Comparison of ENCODE assay signal across 11 cellular contexts in the genomic region with DNA sequence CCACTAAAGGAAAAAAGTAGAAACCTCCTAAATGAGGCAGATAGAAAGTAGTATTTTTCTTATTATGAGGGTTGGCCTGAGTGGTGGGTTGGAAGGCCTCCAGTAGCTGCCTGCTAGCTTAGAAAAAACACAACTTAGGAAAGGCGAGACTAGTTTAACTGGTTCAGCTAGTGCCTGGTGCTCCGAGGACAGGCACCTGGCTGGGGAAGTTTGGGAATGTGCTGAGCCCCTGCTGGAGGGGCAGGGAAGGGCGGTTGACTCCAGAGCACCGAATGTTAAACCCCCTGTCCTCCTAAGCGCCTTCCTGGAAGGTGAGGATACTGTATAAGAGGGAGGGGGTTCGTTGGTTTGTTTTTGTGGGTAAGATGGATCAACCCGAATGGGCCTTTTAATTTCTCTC. TPM values are rescaled to one million over a fixed set of nuclear protein-coding genes. Genes with fewer than 3 reads are reported as not detected.
DNase-seq lines count a peak whose midpoint lies in the region; ATAC-seq, FAIRE-seq and TF ChIP-seq lines count a peak whose summit lies in the region.
"Had no signal": no experiment of that assay in that cellular context is flagged by ENCODE, and none has a peak within 500 bp of the region (broad histone marks: within the 10 kb centered on the region; RNA-seq: fewer than 3 reads in every experiment).

No MANE protein-coding gene starts in this region.

- H3K9me3 ChIP-seq in AG04450 (ENCODE audit: control insufficient read depth, insufficient read depth, low read length) (no peaks in the 10 kb centered on the region), astrocyte (ENCODE audit: insufficient read depth, low read depth, low read length) (no peaks in the 10 kb centered on the region), left lung (no peaks in the 10 kb centered on the region)

- H3K36me3 ChIP-seq in astrocyte (ENCODE audit: insufficient read depth, low read length) (peaks cover 2% of the 10 kb centered on the region), left lung (peaks cover 0 to 4% of the 10 kb centered on the region in 2 donors)

- H3K4me1 Mint-ChIP-seq in astrocyte (ENCODE audit: low read depth, unreplicated experiment) = peaks cover 8% of the 10 kb centered on the region

- ATAC-seq in left lung = peak; percentile 75
- ATAC-seq in HG02884 (IDR thresholded peaks at IDR 0.05; ENCODE audit: unreplicated experiment) = no peak

- in situ Hi-C loops in GM13976 (cut with MboI; ENCODE audit: low sequenced_read_pairs, unreplicated experiment) = no loop called here

- no peak overlapping the region for H3K4me2 ChIP-seq in astrocyte (ENCODE audit: low read length)

- FAIRE-seq in astrocyte (lab: Jason Lieb, UNC) = no peak
- FAIRE-seq: endometrium, GM18507 had no signal

- CTCF ChIA-PET in AG04450 (lab: Charles Lee) = interaction anchor here (1.0 to 1.6 kb wide), 2 partner anchors 8 kb away, joined by 3 read pairs; no protein-coding TSS in a partner anchor

- no peaks in the 10 kb centered on the region for H3K27me3 ChIP-seq in AG04450 (ENCODE audit: control insufficient read depth, insufficient read depth, low read length)
- no peaks in the 10 kb centered on the region for H3K27me3 ChIP-seq in astrocyte (ENCODE audit: insufficient read depth, low read length)
- H3K27me3 ChIP-seq in left lung = no peaks in the 10 kb centered on the region

- no peak overlapping the region for H3K9ac ChIP-seq in astrocyte (ENCODE audit: low read length)

- peaks cover 12% of the 10 kb centered on the region for H3K79me2 ChIP-seq in astrocyte (ENCODE audit: insufficient read depth, low read length)

- no peak overlapping the region for H3K27ac Mint-ChIP-seq in astrocyte (ENCODE audit: unreplicated experiment)

- no peak overlapping the region for H2AFZ ChIP-seq in astrocyte (ENCODE audit: low read depth, low read length)

- H3K27me3 Mint-ChIP-seq in astrocyte (ENCODE audit: low read depth, unreplicated experiment) = no peaks in the 10 kb centered on the region

- no peak overlapping the region for H3K4me3 ChIP-seq in AG04450 (ENCODE audit: low read depth, low read length)
- H3K4me3 ChIP-seq in GM12864 (ENCODE audit: low read depth, low read length) = no peak overlapping the region
- no peak overlapping the region for H3K4me3 ChIP-seq in astrocyte (ENCODE audit: insufficient read depth, low read depth, low read length)
- no peak overlapping the region for H3K4me3 ChIP-seq in left lung
- H3K4me3 ChIP-seq: SK-N-MC had no signal

- intact Hi-C loops in left lung (cut with DNase I) = no loop called here

- POLR2A ChIA-PET in AG04450 (lab: Yijun Ruan, JAX) = interaction anchor here (1.3 kb wide), 1 partner anchor 9 kb away, joined by 3 read pairs; no protein-coding TSS in a partner anchor

- peaks cover 7% of the 10 kb centered on the region for H3K4me1 ChIP-seq in astrocyte (ENCODE audit: insufficient read depth, low read length)
- H3K4me1 ChIP-seq in left lung = peaks cover 8 to 42% of the 10 kb centered on the region in 2 donors

- DNase-seq in AG04450 (ENCODE audit: low read depth, low spot score) = no peak
- no peak for DNase-seq in GM12864 (ENCODE audit: low read depth)
- peak; percentile 23 for DNase-seq in astrocyte (ENCODE audit: low read depth)
- peak; percentile 67 to 71 for DNase-seq in left lung
- DNase-seq in GF-D8 (lab: John Stamatoyannopoulos, UW) = no peak
- DNase-seq in GM13976 (ENCODE audit: low spot score) = no peak
- DNase-seq in globus pallidus (ENCODE audit: low spot score) = no peak

- peaks cover 12% of the 10 kb centered on the region for H3K36me3 Mint-ChIP-seq in astrocyte (ENCODE audit: low read depth, unreplicated experiment)

- H3K9me3 Mint-ChIP-seq in astrocyte (ENCODE audit: unreplicated experiment) = no peaks in the 10 kb centered on the region

- no peak overlapping the region for H3K4me3 Mint-ChIP-seq in astrocyte (ENCODE audit: unreplicated experiment)

- H4K20me1 ChIP-seq in astrocyte (ENCODE audit: insufficient read depth, low read length) = peaks cover 84% of the 10 kb centered on the region

- H3K27ac ChIP-seq in AG04450 (ENCODE audit: low read depth, low read length) (no peak overlapping the region), astrocyte (ENCODE audit: low read depth, low read length) (no peak overlapping the region), left lung (peak overlapping the region; percentile 40 to 54)
- H3K27ac ChIP-seq: SK-N-MC had no signal

- peak; percentile 50 for TF ChIP-seq CTCF in AG04450 (IDR thresholded peaks at IDR 0.05; ENCODE audit: low read depth, low read length)
- peak; percentile 31 for TF ChIP-seq CTCF in GM12864 (IDR thresholded peaks at IDR 0.05; ENCODE audit: low read depth, low read length, missing control alignments)
- TF ChIP-seq CTCF in astrocyte (IDR thresholded peaks at IDR 0.05; ENCODE audit: insufficient read depth, low read depth, low read length) = peak; percentile 11
- TF ChIP-seq CTCF in left lung (IDR thresholded peaks at IDR 0.05) = peak; percentile 22 to 30
- TF ChIP-seq CTCF in GM13976 (IDR thresholded peaks at IDR 0.05; ENCODE audit: borderline replicate concordance, control extremely low read depth, extremely low read depth, insufficient read depth, missing control alignments) = no peak

RNA-seq across cellular contexts. Expression of a gene that starts 19.9 kb away (rescaled TPM):
- 0.38 and 0.51 TPM in 2 replicates for polyA plus RNA-seq in AG04450 (2011; rRNA removed)
- 0.35 and 0.41 TPM in 2 replicates for polyA minus RNA-seq in AG04450 (2011; rRNA and poly(A)+ RNA removed)
- total RNA-seq in astrocyte = not detected in 2 replicates
- total RNA-seq in left lung = 1 to 10 TPM; 7.3 to 9.9 TPM

RNA-seq across cellular contexts. Expression of a gene that starts 51.6 kb away (rescaled TPM):
- 8.5 and 11.6 TPM in 2 replicates for polyA plus RNA-seq in AG04450 (2011; rRNA removed)
- 7.0 and 11.1 TPM in 2 replicates for polyA minus RNA-seq in AG04450 (2011; rRNA and poly(A)+ RNA removed)
- total RNA-seq in astrocyte (8.2 and 9.3 TPM in 2 replicates), left lung (1 to 10 TPM; 8.4 to 9.2 TPM)

Comparison
In these comparisons a context has a peak if more than half of its experiments do, and no peak if none do; other contexts are left out.
1. DNase-seq: peak in astrocyte (single experiment) and left lung (2 of 2); none in AG04450 (single experiment), GM12864 (single experiment), GF-D8 (single experiment), GM13976 (single experiment) and globus pallidus (single experiment).
2. H3K27ac ChIP-seq: peak in left lung (2 of 2); none in AG04450 (single experiment) and astrocyte (single experiment).